ENCODE assay signal across 8 cellular contexts in the genomic region with DNA sequence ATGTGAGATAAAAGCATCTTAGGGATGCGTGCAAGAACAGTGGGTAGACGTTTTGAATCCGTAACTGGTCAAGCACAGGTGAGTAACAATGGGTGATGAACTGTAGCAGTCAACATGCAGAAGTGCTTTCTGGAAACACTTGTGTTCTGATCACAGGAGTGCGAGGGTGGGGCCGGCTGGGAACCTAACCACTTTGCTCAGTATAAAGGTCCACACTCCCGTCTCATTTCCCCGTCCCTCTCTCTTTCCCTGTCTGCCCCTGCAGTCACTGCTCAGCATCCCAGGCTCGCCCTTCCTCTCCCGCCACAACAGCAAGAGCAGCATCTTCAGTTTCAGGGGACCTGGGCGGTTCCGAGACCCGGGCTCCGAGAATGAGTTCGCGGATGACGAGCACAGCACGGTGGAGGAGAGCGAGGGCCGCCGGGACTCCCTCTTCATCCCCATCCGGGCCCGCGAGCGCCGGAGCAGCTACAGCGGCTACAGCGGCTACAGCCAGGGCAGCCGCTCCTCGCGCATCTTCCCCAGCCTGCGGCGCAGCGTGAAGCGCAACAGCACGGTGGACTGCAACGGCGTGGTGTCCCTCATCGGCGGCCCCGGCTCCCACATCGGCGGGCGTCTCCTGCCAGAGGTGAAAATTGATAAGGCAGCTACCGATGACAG.
A peak's percentile ranks its signal among the peaks of the same experiment; 100 is the strongest.
DNase-seq lines count a peak whose midpoint lies in the region; ATAC-seq and TF ChIP-seq lines count a peak whose summit lies in the region.

No MANE protein-coding gene starts in this region.

- H3K9me3 ChIP-seq in thoracic aorta: no peaks in the 10 kb centered on the region

- ATAC-seq in thoracic aorta (ENCODE audit: insufficient number of reproducible peaks, low FRiP score, low read depth) (no peak), HG03520 (IDR thresholded peaks at IDR 0.05; ENCODE audit: unreplicated experiment) (no peak), HG03432 (IDR thresholded peaks at IDR 0.05; ENCODE audit: unreplicated experiment) (no peak)

- peaks cover 25% of the 10 kb centered on the region for H3K27me3 Mint-ChIP-seq in nephron progenitor cell (ENCODE audit: low read depth, poor library complexity)

- H3K27ac Mint-ChIP-seq in nephron progenitor cell: no peak overlapping the region

- no peaks in the 10 kb centered on the region for H3K9me3 Mint-ChIP-seq in nephron progenitor cell

- H3K27ac ChIP-seq in thoracic aorta: no peak overlapping the region

- no peaks in the 10 kb centered on the region for H3K27me3 ChIP-seq in thoracic aorta (replicated peaks; ENCODE audit: insufficient read depth)

- TF ChIP-seq CTCF in nephron progenitor cell (IDR thresholded peaks at IDR 0.05) (no peak), thoracic aorta (IDR thresholded peaks at IDR 0.05) (peak; percentile 12)

- no peaks in the 10 kb centered on the region for H3K36me3 ChIP-seq in thoracic aorta

- DNase-seq in C1 segment of cervical spinal cord (lab: John Stamatoyannopoulos, UW): peak in 9 of 14 donors; percentile 2 to 49 (median 6)
- DNase-seq in activated CD4-positive, alpha-beta T cell treated with anti-CD3 and anti-CD28 coated beads, Interleukin-2, amount 50 U/mL, for 48 hours: peak; percentile 43 to 54
- DNase-seq in effector CD8-positive, alpha-beta T cell (lab: John Stamatoyannopoulos, UW): peak; percentile 8
- DNase-seq in nephron progenitor cell: peak; percentile 64
- no peak for DNase-seq in thoracic aorta (ENCODE audit: low spot score)
- no peak for DNase-seq in NCI-H69 (lab: John Stamatoyannopoulos, UW)

- H3K36me3 Mint-ChIP-seq in nephron progenitor cell (ENCODE audit: low read depth): no peaks in the 10 kb centered on the region

- peak overlapping the region; percentile 39 for H3K4me3 ChIP-seq in thoracic aorta

- no peaks in the 10 kb centered on the region for H3K4me1 ChIP-seq in thoracic aorta (ENCODE audit: control insufficient read depth in 1 of 2, low read depth in 2 of 2)

- peak overlapping the region; percentile 66 for H3K4me3 Mint-ChIP-seq in nephron progenitor cell

- no peaks in the 10 kb centered on the region for H3K4me1 Mint-ChIP-seq in nephron progenitor cell

Comparison
In these comparisons a context has a peak if more than half of its experiments do, and no peak if none do; other contexts are left out.
1. DNase-seq: peak in C1 segment of cervical spinal cord (9 of 14), activated CD4-positive, alpha-beta T cell treated with anti-CD3 and anti-CD28 coated beads, Interleukin-2, amount 50 U/mL, for 48 hours (2 of 2), effector CD8-positive, alpha-beta T cell (single experiment) and nephron progenitor cell (single experiment); none in thoracic aorta (single experiment) and NCI-H69 (single experiment).